33 cellular contexts compared by ENCODE assay signal in genomic region chr10:64477791-64478190, GRCh38.
"Had no signal": no experiment of that assay in that cellular context is flagged by ENCODE, and none has a peak within 500 bp of the region (broad histone marks: within the 10 kb centered on the region; RNA-seq: fewer than 3 reads in every experiment).

No MANE protein-coding gene starts in this region.

- H3K27me3 ChIP-seq: adrenal gland, body of pancreas, brain microvascular endothelial cell, breast epithelium had no signal

- FAIRE-seq: astrocyte, TTC549 had no signal

- H3K4me3 ChIP-seq: adrenal gland, body of pancreas, breast epithelium had no signal

- ATAC-seq: activated CD8-positive, alpha-beta T cell treated with anti-CD3 and anti-CD28 coated beads for 36 hours; activated naive CD4-positive, alpha-beta T cell treated with anti-CD3 and anti-CD28 coated beads, Interleukin-2, amount 50 U/mL, for 72 hours; activated T-cell treated with anti-CD3 and anti-CD28 coated beads, Interleukin-2, amount 50 U/mL, for 4 hours; activated T-cell treated with anti-CD3 and anti-CD28 coated beads, Interleukin-2, amount 50 U/mL, for 72 hours; activated T-helper 17 cell treated with anti-CD3 and anti-CD28 coated beads, Interleukin-2, amount 50 U/mL, for 72 hours; body of pancreas had no signal

- H3K4me1 ChIP-seq: adrenal gland, body of pancreas, breast epithelium had no signal

- H3K9me3 ChIP-seq: adrenal gland, body of pancreas had no signal

- DNase-seq: activated B cell treated with CpG ODN at 0.5 μM for 24 hours; activated CD4-positive, alpha-beta memory T cell treated with anti-CD3 and anti-CD28 coated beads for 36 hours; activated CD4-positive, alpha-beta T cell treated with anti-CD3 and anti-CD28 coated beads for 4 hours; activated CD4-positive, alpha-beta T cell treated with anti-CD3 and anti-CD28 coated beads, Interleukin-2, amount 10 ng/mL, durations not matched to agents 24 days and 14 days; activated CD4-positive, alpha-beta T cell treated with anti-CD3 and anti-CD28 coated beads, Interleukin-2, amount 50 U/mL, for 1 hour; activated CD4-positive, alpha-beta T cell treated with anti-CD3 and anti-CD28 coated beads, Interleukin-2, amount 50 U/mL, for 4 hours; activated CD4-positive, CD25-positive, alpha-beta regulatory T cell treated with anti-CD3 and anti-CD28 coated beads, Interleukin-2, amount 50 U/mL, for 72 hours; activated CD8-positive, alpha-beta memory T cell treated with anti-CD3 and anti-CD28 coated beads, Interleukin-2, amount 50 U/mL, for 4 hours; activated CD8-positive, alpha-beta T cell treated with anti-CD3 and anti-CD28 coated beads for 36 hours; activated effector memory CD4-positive, alpha-beta T cell treated with anti-CD3 and anti-CD28 coated beads, Interleukin-2, amount 50 U/mL, for 16 hours; activated gamma-delta T cell treated with Interleukin-2 at 50 U/mL for 16 hours; activated naive CD4-positive, alpha-beta T cell; activated naive CD4-positive, alpha-beta T cell treated with anti-CD3 and anti-CD28 coated beads for 36 hours; activated naive CD4-positive, alpha-beta T cell treated with anti-CD3 and anti-CD28 coated beads, Interleukin-2, amount 50 U/mL, for 16 hours; activated naive CD8-positive, alpha-beta T cell treated with anti-CD3 and anti-CD28 coated beads for 36 hours; activated T-cell treated with anti-CD3 and anti-CD28 coated beads for 4 hours; activated T-cell treated with anti-CD3 and anti-CD28 coated beads, Interleukin-2, amount 50 U/mL, for 1 hour; activated T-cell treated with anti-CD3 and anti-CD28 coated beads, Interleukin-2, amount 50 U/mL, for 4 hours; activated T-cell treated with anti-CD3 and anti-CD28 coated beads, Interleukin-2, amount 50 U/mL, for 72 hours; adrenal gland; amniotic stem cell; aorta; body of pancreas; brain microvascular endothelial cell; central memory CD4-positive, alpha-beta T cell; T-helper 2 cell; T-helper 9 cell had no signal

- H3K27ac ChIP-seq: adrenal gland, body of pancreas, brain microvascular endothelial cell, breast epithelium, VCaP had no signal

- H3K36me3 ChIP-seq: adrenal gland, brain microvascular endothelial cell, breast epithelium had no signal
